ENCODE assay signal across 11 cellular contexts in genomic region chr6:305371-306206, GRCh38.
DNase-seq lines count a peak whose midpoint lies in the region; ATAC-seq, FAIRE-seq and TF ChIP-seq lines count a peak whose summit lies in the region.
"Had no signal": no experiment of that assay in that cellular context is flagged by ENCODE, and none has a peak within 500 bp of the region (broad histone marks: within the 10 kb centered on the region; RNA-seq: fewer than 3 reads in every experiment).

No MANE protein-coding gene starts in this region.

- peak; percentile 100 for FAIRE-seq in GM19239 (lab: Jason Lieb, UNC)
- peak; percentile 20 for FAIRE-seq in RCC 7860 (lab: Jason Lieb, UNC)

- TF ChIP-seq CTCF in GM06990 (IDR thresholded peaks at IDR 0.05; ENCODE audit: insufficient read depth, low read length, poor library complexity, severe bottlenecking) = no peak

- no peaks in the 10 kb centered on the region for H3K27me3 ChIP-seq in GM06990 (replicated peaks; ENCODE audit: control insufficient read depth, insufficient read depth, low read length)
- H3K27me3 ChIP-seq: foreskin keratinocyte had no signal

- peak; percentile 90 for ATAC-seq in HG02884 (IDR thresholded peaks at IDR 0.05; ENCODE audit: unreplicated experiment)
- ATAC-seq: foreskin keratinocyte; naive thymus-derived CD8-positive, alpha-beta T cell had no signal

- peak; percentile 80 for DNase-seq in GM06990 (ENCODE audit: extremely low read depth, insufficient read length)
- peak; percentile 89 for DNase-seq in GM19239 (ENCODE audit: insufficient read length, low spot score)
- DNase-seq in RCC 7860 (ENCODE audit: low spot score) = no peak
- DNase-seq in D341Med (ENCODE audit: low spot score) = no peak
- no peak for DNase-seq in middle frontal gyrus (ENCODE audit: extremely low spot score, low spot score)
- no peak for DNase-seq in stimulated activated naive CD4-positive, alpha-beta T cell treated with Interleukin-2 at 50 U/mL for 16 hours (lab: John Stamatoyannopoulos, UW)
- DNase-seq in NCI-H226 = no peak
- DNase-seq: NCI-H446 had no signal

- H3K4me3 ChIP-seq in GM06990 (replicated peaks; ENCODE audit: low read depth, low read length) = peak overlapping the region; percentile 41

- H3K36me3 ChIP-seq in GM06990 (ENCODE audit: control insufficient read depth, insufficient read depth, low read length) = peaks cover 14% of the 10 kb centered on the region

Comparison
In these comparisons a context has a peak if more than half of its experiments do, and no peak if none do; other contexts are left out.
1. DNase-seq: peak in GM06990 (single experiment) and GM19239 (single experiment); none in RCC 7860 (single experiment), D341Med (single experiment), middle frontal gyrus (single experiment), stimulated activated naive CD4-positive, alpha-beta T cell treated with Interleukin-2 at 50 U/mL for 16 hours (single experiment) and NCI-H226 (single experiment).